1 cellular context compared by ENCODE assay signal in the genomic region with DNA sequence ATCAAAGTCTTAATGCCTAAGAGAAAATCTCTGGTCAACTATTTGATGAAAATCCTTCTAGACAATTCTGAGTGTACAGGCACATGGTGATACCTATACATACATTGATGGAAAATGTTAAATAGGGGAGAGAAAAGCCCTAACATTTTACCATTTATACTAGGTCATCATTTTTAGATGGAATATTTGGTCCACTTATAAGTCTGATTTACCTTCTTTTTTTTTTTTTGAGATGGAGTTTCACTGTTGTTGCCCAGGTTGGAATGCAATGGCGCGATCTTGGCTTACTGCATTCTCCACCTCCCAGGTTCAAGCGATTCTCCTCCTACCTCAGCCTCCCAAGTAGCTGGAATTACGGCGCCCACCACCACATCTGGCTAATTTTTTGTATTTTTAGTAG.
TF ChIP-seq lines count a peak whose summit lies in the region.

No MANE protein-coding gene starts in this region.

TF ChIP-seq in HepG2, 621 proteins besides CTCF, POLR2A, EP300 and RAD21 (continued from another document):
- TF ChIP-seq, protein P1, sequence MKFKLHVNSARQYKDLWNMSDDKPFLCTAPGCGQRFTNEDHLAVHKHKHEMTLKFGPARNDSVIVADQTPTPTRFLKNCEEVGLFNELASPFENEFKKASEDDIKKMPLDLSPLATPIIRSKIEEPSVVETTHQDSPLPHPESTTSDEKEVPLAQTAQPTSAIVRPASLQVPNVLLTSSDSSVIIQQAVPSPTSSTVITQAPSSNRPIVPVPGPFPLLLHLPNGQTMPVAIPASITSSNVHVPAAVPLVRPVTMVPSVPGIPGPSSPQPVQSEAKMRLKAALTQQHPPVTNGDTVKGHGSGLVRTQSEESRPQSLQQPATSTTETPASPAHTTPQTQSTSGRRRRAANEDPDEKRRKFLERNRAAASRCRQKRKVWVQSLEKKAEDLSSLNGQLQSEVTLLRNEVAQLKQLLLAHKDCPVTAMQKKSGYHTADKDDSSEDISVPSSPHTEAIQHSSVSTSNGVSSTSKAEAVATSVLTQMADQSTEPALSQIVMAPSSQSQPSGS (CRISPR knock-in tag; IDR thresholded peaks at IDR 0.05): no peak
- no peak for TF ChIP-seq ZNF446 (CRISPR knock-in tag; IDR thresholded peaks at IDR 0.05)
- no peak for TF ChIP-seq ADNP (CRISPR knock-in tag; IDR thresholded peaks at IDR 0.05)
- TF ChIP-seq, protein P2, sequence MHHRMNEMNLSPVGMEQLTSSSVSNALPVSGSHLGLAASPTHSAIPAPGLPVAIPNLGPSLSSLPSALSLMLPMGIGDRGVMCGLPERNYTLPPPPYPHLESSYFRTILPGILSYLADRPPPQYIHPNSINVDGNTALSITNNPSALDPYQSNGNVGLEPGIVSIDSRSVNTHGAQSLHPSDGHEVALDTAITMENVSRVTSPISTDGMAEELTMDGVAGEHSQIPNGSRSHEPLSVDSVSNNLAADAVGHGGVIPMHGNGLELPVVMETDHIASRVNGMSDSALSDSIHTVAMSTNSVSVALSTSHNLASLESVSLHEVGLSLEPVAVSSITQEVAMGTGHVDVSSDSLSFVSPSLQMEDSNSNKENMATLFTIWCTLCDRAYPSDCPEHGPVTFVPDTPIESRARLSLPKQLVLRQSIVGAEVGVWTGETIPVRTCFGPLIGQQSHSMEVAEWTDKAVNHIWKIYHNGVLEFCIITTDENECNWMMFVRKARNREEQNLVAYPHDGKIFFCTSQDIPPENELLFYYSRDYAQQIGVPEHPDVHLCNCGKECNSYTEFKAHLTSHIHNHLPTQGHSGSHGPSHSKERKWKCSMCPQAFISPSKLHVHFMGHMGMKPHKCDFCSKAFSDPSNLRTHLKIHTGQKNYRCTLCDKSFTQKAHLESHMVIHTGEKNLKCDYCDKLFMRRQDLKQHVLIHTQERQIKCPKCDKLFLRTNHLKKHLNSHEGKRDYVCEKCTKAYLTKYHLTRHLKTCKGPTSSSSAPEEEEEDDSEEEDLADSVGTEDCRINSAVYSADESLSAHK (CRISPR knock-in tag; IDR thresholded peaks at IDR 0.05; ENCODE audit: borderline replicate concordance): no peak
- TF ChIP-seq MAFK (conservative IDR thresholded peaks at IDR 0.05 in 1 of 2, IDR thresholded peaks at IDR 0.05 in 1 of 2; ENCODE audit: low read length in 2 of 2): peak; percentile 18 to 46; a peak in 3 of 4 replicates
- TF ChIP-seq MAFF (IDR thresholded peaks at IDR 0.05; ENCODE audit: low read depth, low read length): peak; percentile 44; the same call in 1 of the 2 replicates
- TF ChIP-seq DR1 (CRISPR knock-in tag; IDR thresholded peaks at IDR 0.05): no peak
- no peak for TF ChIP-seq TBX2 (CRISPR knock-in tag; IDR thresholded peaks at IDR 0.05; ENCODE audit: borderline replicate concordance)
- TF ChIP-seq ZNF878 (CRISPR knock-in tag; IDR thresholded peaks at IDR 0.05): no peak
